ENCODE assay signal across 9 cellular contexts in genomic region chr4:6710282-6710681, GRCh38. TPM values are rescaled to one million over a fixed set of nuclear protein-coding genes. Genes with fewer than 3 reads are reported as not detected.
DNase-seq lines count a peak whose midpoint lies in the region; ATAC-seq and TF ChIP-seq lines count a peak whose summit lies in the region.
"Had no signal": no experiment of that assay in that cellular context is flagged by ENCODE, and none has a peak within 500 bp of the region (broad histone marks: within the 10 kb centered on the region; RNA-seq: fewer than 3 reads in every experiment).

No MANE protein-coding gene starts in this region.

- no peaks in the 10 kb centered on the region for H3K27me3 ChIP-seq in MG63
- no peaks in the 10 kb centered on the region for H3K27me3 ChIP-seq in neutrophil

- peaks cover 38 to 53% of the 10 kb centered on the region in 2 donors for H3K4me1 Mint-ChIP-seq in effector memory CD8-positive, alpha-beta T cell (ENCODE audit: low read depth in 2 of 2)

- H3K36me3 Mint-ChIP-seq in effector memory CD8-positive, alpha-beta T cell (ENCODE audit: insufficient read depth), result peaks cover 37% of the 10 kb centered on the region

- peaks cover 17% of the 10 kb centered on the region for H3K36me3 ChIP-seq in MG63
- no peaks in the 10 kb centered on the region for H3K36me3 ChIP-seq in neutrophil

- no peaks in the 10 kb centered on the region for H3K27me3 Mint-ChIP-seq in effector memory CD8-positive, alpha-beta T cell

- no peak for TF ChIP-seq CTCF in neutrophil (IDR thresholded peaks at IDR 0.05)

- peak overlapping the region; percentile 69 for H3K4me3 ChIP-seq in GM08714 (ENCODE audit: low read length)
- peak overlapping the region; percentile 82 for H3K4me3 ChIP-seq in MG63
- peak overlapping the region; percentile 68 to 82 for H3K4me3 ChIP-seq in neutrophil (ENCODE audit: low read depth in 1 of 2, low read length in 1 of 2)

- peak overlapping the region; percentile 94 for H3K27ac ChIP-seq in neutrophil

- ATAC-seq in effector memory CD8-positive, alpha-beta T cell (replicated peaks), result no peak
- ATAC-seq in GM19463 (IDR thresholded peaks at IDR 0.05; ENCODE audit: unreplicated experiment) (no peak), GM19455 (IDR thresholded peaks at IDR 0.05; ENCODE audit: unreplicated experiment) (no peak)

- H3K27ac Mint-ChIP-seq in effector memory CD8-positive, alpha-beta T cell, result peak overlapping the region; percentile 98 to 99

- peaks cover 51 to 57% of the 10 kb centered on the region in 2 experiments for H3K4me1 ChIP-seq in neutrophil (ENCODE audit: control insufficient read depth in 1 of 2, insufficient read depth in 1 of 2, low read depth in 1 of 2, low read length in 1 of 2)

- peak overlapping the region; percentile 90 to 99 for H3K4me3 Mint-ChIP-seq in effector memory CD8-positive, alpha-beta T cell

- H3K9me3 Mint-ChIP-seq in effector memory CD8-positive, alpha-beta T cell, result no peaks in the 10 kb centered on the region

- H3K9me3 ChIP-seq in MG63 (no peaks in the 10 kb centered on the region), neutrophil (no peaks in the 10 kb centered on the region)

- DNase-seq in MG63, result no peak
- DNase-seq in effector memory CD8-positive, alpha-beta T cell, result no peak
- no peak for DNase-seq in HPDE6-E6E7 (ENCODE audit: extremely low spot score)
- no peak for DNase-seq in activated CD4-positive, CD25-positive, alpha-beta regulatory T cell (lab: John Stamatoyannopoulos, UW)

RNA-seq across cellular contexts. Expression of gene MRFAP1L1, which starts 0.6 kb away (rescaled TPM):
- total RNA-seq in MG63 (2014; rRNA removed; shearing (Covaris generic); ENCODE audit: low replicate concordance), result 22.8 and 36.4 TPM in 2 replicates

RNA-seq across cellular contexts. Expression of gene BLOC1S4, which starts 5.7 kb away (rescaled TPM):
- total RNA-seq in MG63 (2014; rRNA removed; shearing (Covaris generic); ENCODE audit: low replicate concordance), result 15.6 and 16.0 TPM in 2 replicates

RNA-seq across cellular contexts. Expression of gene S100P, which starts 16.6 kb away (rescaled TPM):
- total RNA-seq in MG63 (2014; rRNA removed; shearing (Covaris generic); ENCODE audit: low replicate concordance), result not detected in 2 replicates
- total RNA-seq: M059J had no signal
